In genomic region chr20:18712116-18712515, GRCh38 we compare ENCODE assay signal across 22 cellular contexts.
"Had no signal": no experiment of that assay in that cellular context is flagged by ENCODE, and none has a peak within 500 bp of the region (broad histone marks: within the 10 kb centered on the region; RNA-seq: fewer than 3 reads in every experiment).

No MANE protein-coding gene starts in this region.

- H3K27me3 ChIP-seq: dorsolateral prefrontal cortex, hepatocyte, right atrium auricular region, sigmoid colon, suprapubic skin, thyroid gland, uterus had no signal

- H3K4me2 ChIP-seq: hepatocyte had no signal

- H3K4me3 ChIP-seq: dorsolateral prefrontal cortex, hepatocyte, right atrium auricular region, sigmoid colon, suprapubic skin, thyroid gland, uterus had no signal

- DNase-seq: cortex of kidney; dorsolateral prefrontal cortex; effector CD8-positive, alpha-beta T cell; foreskin melanocyte; head of caudate nucleus; mammary epithelial cell; naive thymus-derived CD8-positive, alpha-beta T cell; posterior cingulate gyrus; sigmoid colon; small intestine; stimulated activated CD4-positive, alpha-beta T cell treated with anti-CD3 and anti-CD28 coated beads, Interleukin-12 subunit alpha, Interleukin-12 subunit beta, amount 100 ng/mL, for 4 hours; stimulated activated naive CD8-positive, alpha-beta T cell treated with anti-CD3 and anti-CD28 coated beads, Interleukin-15, Interleukin-2, amounts not matched to agents 100 U/mL and 50 U/mL, for 24 hours; thyroid gland; uterus had no signal

- H2AFZ ChIP-seq: hepatocyte had no signal

- H3K27ac ChIP-seq: dorsolateral prefrontal cortex, hepatocyte, right atrium auricular region, sigmoid colon, suprapubic skin, thyroid gland, uterus had no signal

- FAIRE-seq: endometrium, islet of Langerhans, small intestine had no signal

- H3K79me2 ChIP-seq: hepatocyte had no signal

- ATAC-seq: esophagus mucosa; left lobe of liver; naive thymus-derived CD8-positive, alpha-beta T cell; stimulated activated naive CD8-positive, alpha-beta T cell treated with anti-CD3 and anti-CD28 coated beads, Interleukin-15, Interleukin-2, amounts not matched to agents 100 U/mL and 50 U/mL, for 24 hours had no signal

- H3K9me3 Mint-ChIP-seq: naive thymus-derived CD8-positive, alpha-beta T cell; type B pancreatic cell had no signal

- H3K4me1 ChIP-seq: right atrium auricular region, suprapubic skin, thyroid gland, uterus had no signal

- H3K4me3 Mint-ChIP-seq: naive thymus-derived CD8-positive, alpha-beta T cell; type B pancreatic cell had no signal

- H3K27ac Mint-ChIP-seq: type B pancreatic cell had no signal

- H3K9me3 ChIP-seq: right atrium auricular region, sigmoid colon, suprapubic skin, thyroid gland, uterus had no signal

- H3K27me3 Mint-ChIP-seq: naive thymus-derived CD8-positive, alpha-beta T cell; type B pancreatic cell had no signal

- H3K36me3 ChIP-seq: right atrium auricular region, sigmoid colon, suprapubic skin, thyroid gland, uterus had no signal
